18 cellular contexts compared by ENCODE assay signal in the genomic region with DNA sequence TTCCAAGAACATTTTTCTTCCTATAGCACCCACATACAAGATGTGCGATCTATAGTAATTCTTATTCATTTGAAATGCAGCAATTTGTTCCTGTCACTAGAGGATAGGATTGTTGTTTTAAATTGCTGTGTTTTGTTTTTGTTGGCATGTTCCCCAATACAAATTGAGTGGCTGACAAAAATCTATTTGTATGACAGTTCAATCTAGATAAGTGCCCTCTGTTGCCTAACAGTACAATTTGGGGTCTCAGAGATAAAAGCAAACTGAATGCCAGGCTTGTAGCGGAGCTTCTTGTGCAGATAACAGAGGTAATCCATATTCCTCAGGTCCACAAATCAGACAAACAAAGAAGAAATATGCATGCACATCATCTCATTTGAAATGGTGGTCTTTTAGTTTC.
DNase-seq lines count a peak whose midpoint lies in the region; ATAC-seq, FAIRE-seq and TF ChIP-seq lines count a peak whose summit lies in the region.
"Had no signal": no experiment of that assay in that cellular context is flagged by ENCODE, and none has a peak within 500 bp of the region (broad histone marks: within the 10 kb centered on the region; RNA-seq: fewer than 3 reads in every experiment).

No MANE protein-coding gene starts in this region.

- H3K9me3 ChIP-seq in liver (ENCODE audit: control insufficient read depth in 4 of 4, low read length in 3 of 4) (no peaks in the 10 kb centered on the region), HepG2 (ENCODE audit: low read length) (no peaks in the 10 kb centered on the region)
- H3K9me3 ChIP-seq: BLaER1, Caco-2, HAP-1 had no signal

- H3K27ac ChIP-seq in liver (ENCODE audit: low read depth in 1 of 2, low read length in 2 of 2) = no peak overlapping the region
- no peak overlapping the region for H3K27ac ChIP-seq in HepG2 (ENCODE audit: extremely low read length, insufficient read depth, low read length)
- H3K27ac ChIP-seq: 22Rv1, BLaER1, C4-2B had no signal

- H3K4me3 ChIP-seq in liver (ENCODE audit: low read depth in 1 of 3, low read length in 3 of 3) (no peak overlapping the region), HepG2 (replicated peaks in 1 of 3; ENCODE audit: insufficient read depth in 1 of 3, low read depth in 2 of 3, low read length in 3 of 3) (no peak overlapping the region)
- H3K4me3 ChIP-seq: BLaER1, GM23338, HAP-1 had no signal

- H4K20me1 ChIP-seq in HepG2 (ENCODE audit: insufficient read depth, low read length) = no peaks in the 10 kb centered on the region

- H3K27me3 ChIP-seq in liver (ENCODE audit: control insufficient read depth in 4 of 4, insufficient read depth in 4 of 4, low read length in 3 of 4) = no peaks in the 10 kb centered on the region
- H3K27me3 ChIP-seq in HepG2 (ENCODE audit: control insufficient read depth in 1 of 2, insufficient read depth in 2 of 2, low read length in 2 of 2) = no peaks in the 10 kb centered on the region
- H3K27me3 ChIP-seq: BLaER1 had no signal

- DNase-seq in HepG2 (ENCODE audit: low spot score) (no peak), left lobe of liver (ENCODE audit: low spot score) (no peak), NCI-H748 (lab: John Stamatoyannopoulos, UW; ENCODE audit: unreplicated experiment) (no peak), GM13976 (ENCODE audit: low spot score) (no peak)
- DNase-seq: Caco-2; CD4-positive, CD25-positive, alpha-beta regulatory T cell; CD8-positive, alpha-beta T cell; DMS153; DND-41 had no signal

- POLR2A ChIA-PET in HepG2 (lab: Yijun Ruan, JAX) = no interaction called here

- H3K36me3 ChIP-seq in liver (ENCODE audit: control insufficient read depth in 4 of 4, insufficient read depth in 3 of 4, low read depth in 1 of 4, low read length in 3 of 4) (no peaks in the 10 kb centered on the region), HepG2 (replicated peaks in 1 of 2; ENCODE audit: control insufficient read depth in 1 of 2, insufficient read depth in 2 of 2, low read length in 2 of 2) (no peaks in the 10 kb centered on the region)
- H3K36me3 ChIP-seq: BLaER1, HAP-1 had no signal

- no peaks in the 10 kb centered on the region for H3K79me2 ChIP-seq in HepG2 (ENCODE audit: insufficient read depth, low read length)

- no peak overlapping the region for H3K9ac ChIP-seq in liver (ENCODE audit: low read depth in 1 of 2, low read length in 2 of 2)
- H3K9ac ChIP-seq in HepG2 (ENCODE audit: insufficient read depth, low read depth, low read length) = no peak overlapping the region
- H3K9ac ChIP-seq: BLaER1 had no signal

- FAIRE-seq in HepG2 (lab: Jason Lieb, UNC) = no peak
- FAIRE-seq: GM12892, GM19239 had no signal

- no TSS peak for BruUV-seq in HepG2 (replicated peaks; lab: Mats Ljungman, UMichigan)

- TF ChIP-seq RAD21 in liver (IDR thresholded peaks at IDR 0.05) (peak; percentile 9 to 47), HepG2 (CRISPR knock-in tag; IDR thresholded peaks at IDR 0.05) (no peak)

- WGBS in liver = 57% methylated on average over 2 of the region's 2 CpGs
- 97% methylated on average over 2 of the region's 2 CpGs for WGBS in HepG2 (ENCODE audit: low lambda C conversion rate)

- CTCF ChIA-PET in HepG2 (lab: Yijun Ruan, JAX; ENCODE audit: low intra/inter-chr PET ratio, low total read pairs) = no interaction called here

- ATAC-seq in HepG2 (no peak), SK-N-SH treated with all-trans-retinoic acid at 6 μM for 48 hours (no peak), left lobe of liver (peak; percentile 54)
- ATAC-seq: CD8-positive, alpha-beta T cell; GM23338 had no signal

- TF ChIP-seq POLR2A in HepG2 (IDR thresholded peaks at IDR 0.05; ENCODE audit: insufficient read depth in 1 of 2, low read depth in 2 of 2, low read length in 2 of 2) = no peak

- intact Hi-C loops in HepG2 (cut with micrococcal nuclease; ENCODE audit: unreplicated experiment) = no loop called here

- TF ChIP-seq CTCF in liver (IDR thresholded peaks at IDR 0.05; ENCODE audit: low read depth, low read length, missing input control) = no peak
- TF ChIP-seq CTCF in HepG2 (CRISPR knock-in tag; IDR thresholded peaks at IDR 0.05) = no peak
- no peak for TF ChIP-seq CTCF in GM13976 (IDR thresholded peaks at IDR 0.05; ENCODE audit: borderline replicate concordance, control extremely low read depth, extremely low read depth, insufficient read depth, missing control alignments)

- in situ Hi-C loops in HepG2 (cut with HindIII; ENCODE audit: extremely low pct_ligation_motif_present, low pct_unique_long_range_greater_than_20kb) (no loop called here), GM13976 (cut with MboI; ENCODE audit: low sequenced_read_pairs, unreplicated experiment) (no loop called here)

- no peak for TF ChIP-seq EP300 in HepG2 (IDR thresholded peaks at IDR 0.05; ENCODE audit: low read depth in 2 of 2, low read length in 2 of 2)
- TF ChIP-seq EP300 in HepG2 (CRISPR knock-in tag; IDR thresholded peaks at IDR 0.05; ENCODE audit: borderline replicate concordance) = no peak

- H2AFZ ChIP-seq in HepG2 (ENCODE audit: low read length) = no peak overlapping the region
- H2AFZ ChIP-seq: GM23338 had no signal

- H3K4me1 ChIP-seq in liver (ENCODE audit: control insufficient read depth in 4 of 4, insufficient read depth in 4 of 4, low read length in 3 of 4) = peaks cover 2 to 10% (median 7%) of the 10 kb centered on the region in 4 donors
- H3K4me1 ChIP-seq in HepG2 (ENCODE audit: insufficient read depth, low read length) = no peaks in the 10 kb centered on the region
- H3K4me1 ChIP-seq: BLaER1, HAP-1 had no signal

- no peak overlapping the region for H3K4me2 ChIP-seq in HepG2 (ENCODE audit: low read depth, low read length)
- H3K4me2 ChIP-seq: BLaER1, GM23338 had no signal

TF ChIP-seq in liver, 16 proteins besides CTCF, POLR2A, EP300 and RAD21 (continues in another document):
- TF ChIP-seq SP1 (IDR thresholded peaks at IDR 0.05) (no peak), EGR1 (IDR thresholded peaks at IDR 0.05; ENCODE audit: low read depth in 2 of 2) (no peak), JUND (IDR thresholded peaks at IDR 0.05) (no peak), HNF4A (conservative IDR thresholded peaks at IDR 0.05) (no peak), FOXA2 (IDR thresholded peaks at IDR 0.05) (no peak), HNF4G (IDR thresholded peaks at IDR 0.05) (no peak), RXRA (IDR thresholded peaks at IDR 0.05) (no peak), TAF1 (conservative IDR thresholded peaks at IDR 0.05) (no peak), YY1 (IDR thresholded peaks at IDR 0.05) (no peak), GABPA (IDR thresholded peaks at IDR 0.05 in 1 of 2, conservative IDR thresholded peaks at IDR 0.05 in 1 of 2) (no peak)
- TF ChIP-seq, protein P1, sequence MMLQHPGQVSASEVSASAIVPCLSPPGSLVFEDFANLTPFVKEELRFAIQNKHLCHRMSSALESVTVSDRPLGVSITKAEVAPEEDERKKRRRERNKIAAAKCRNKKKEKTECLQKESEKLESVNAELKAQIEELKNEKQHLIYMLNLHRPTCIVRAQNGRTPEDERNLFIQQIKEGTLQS (IDR thresholded peaks at IDR 0.05) = no peak

TF ChIP-seq in HepG2, 621 proteins besides CTCF, POLR2A, EP300 and RAD21 (continues in another document):
- TF ChIP-seq RFX1 (IDR thresholded peaks at IDR 0.05) (no peak), AGO2 (optimal IDR thresholded peaks at IDR 0.05; ENCODE audit: low read depth, low read length) (no peak), MTF2 (CRISPR knock-in tag; IDR thresholded peaks at IDR 0.05; ENCODE audit: borderline replicate concordance) (no peak), SRSF4 (IDR thresholded peaks at IDR 0.05; ENCODE audit: low read depth, low read length, poor library complexity, severe bottlenecking) (no peak), GATA4 (IDR thresholded peaks at IDR 0.05; ENCODE audit: borderline replicate concordance, low read depth) (no peak), ZNF749 (CRISPR knock-in tag; IDR thresholded peaks at IDR 0.05; ENCODE audit: borderline replicate concordance) (no peak), POLR2AphosphoS5 (IDR thresholded peaks at IDR 0.05; ENCODE audit: low read depth, low read length) (no peak), HOXA7 (CRISPR knock-in tag; IDR thresholded peaks at IDR 0.05) (no peak)
- TF ChIP-seq, protein P2, sequence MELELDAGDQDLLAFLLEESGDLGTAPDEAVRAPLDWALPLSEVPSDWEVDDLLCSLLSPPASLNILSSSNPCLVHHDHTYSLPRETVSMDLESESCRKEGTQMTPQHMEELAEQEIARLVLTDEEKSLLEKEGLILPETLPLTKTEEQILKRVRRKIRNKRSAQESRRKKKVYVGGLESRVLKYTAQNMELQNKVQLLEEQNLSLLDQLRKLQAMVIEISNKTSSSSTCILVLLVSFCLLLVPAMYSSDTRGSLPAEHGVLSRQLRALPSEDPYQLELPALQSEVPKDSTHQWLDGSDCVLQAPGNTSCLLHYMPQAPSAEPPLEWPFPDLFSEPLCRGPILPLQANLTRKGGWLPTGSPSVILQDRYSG (CRISPR knock-in tag; IDR thresholded peaks at IDR 0.05) = no peak

TF ChIP-seq in SK-N-SH treated with all-trans-retinoic acid at 6 μM for 48 hours, 23 proteins besides CTCF, POLR2A, EP300 and RAD21:
- TF ChIP-seq ISL1 (CRISPR knock-in tag; IDR thresholded peaks at IDR 0.05) (peak; percentile 71), ZNF565 (CRISPR knock-in tag; conservative IDR thresholded peaks at IDR 0.05; ENCODE audit: low read depth) (no peak), ESRRG (CRISPR knock-in tag; IDR thresholded peaks at IDR 0.05) (no peak), ZNF8 (CRISPR knock-in tag; IDR thresholded peaks at IDR 0.05) (no peak)
- TF ChIP-seq, protein P3, sequence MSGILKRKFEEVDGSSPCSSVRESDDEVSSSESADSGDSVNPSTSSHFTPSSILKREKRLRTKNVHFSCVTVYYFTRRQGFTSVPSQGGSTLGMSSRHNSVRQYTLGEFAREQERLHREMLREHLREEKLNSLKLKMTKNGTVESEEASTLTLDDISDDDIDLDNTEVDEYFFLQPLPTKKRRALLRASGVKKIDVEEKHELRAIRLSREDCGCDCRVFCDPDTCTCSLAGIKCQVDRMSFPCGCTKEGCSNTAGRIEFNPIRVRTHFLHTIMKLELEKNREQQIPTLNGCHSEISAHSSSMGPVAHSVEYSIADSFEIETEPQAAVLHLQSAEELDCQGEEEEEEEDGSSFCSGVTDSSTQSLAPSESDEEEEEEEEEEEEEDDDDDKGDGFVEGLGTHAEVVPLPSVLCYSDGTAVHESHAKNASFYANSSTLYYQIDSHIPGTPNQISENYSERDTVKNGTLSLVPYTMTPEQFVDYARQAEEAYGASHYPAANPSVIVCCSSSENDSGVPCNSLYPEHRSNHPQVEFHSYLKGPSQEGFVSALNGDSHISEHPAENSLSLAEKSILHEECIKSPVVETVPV (CRISPR knock-in tag; IDR thresholded peaks at IDR 0.05) = no peak
TF ChIP-seq in SK-N-SH treated with all-trans-retinoic acid at 6 μM for 48 hours: peak in this region for 1.
